Comparison of ENCODE assay signal across 14 cellular contexts in genomic region chr3:184322731-184323487, GRCh38. TPM values are rescaled to one million over a fixed set of nuclear protein-coding genes. Genes with fewer than 3 reads are reported as not detected.
DNase-seq lines count a peak whose midpoint lies in the region; ATAC-seq, FAIRE-seq and TF ChIP-seq lines count a peak whose summit lies in the region.
"Had no signal": no experiment of that assay in that cellular context is flagged by ENCODE, and none has a peak within 500 bp of the region (broad histone marks: within the 10 kb centered on the region; RNA-seq: fewer than 3 reads in every experiment).

No MANE protein-coding gene starts in this region.

- H3K27me3 ChIP-seq in right lobe of liver: no peaks in the 10 kb centered on the region
- H3K27me3 ChIP-seq: BLaER1 treated with 17β-estradiol and CSF1 and Interleukin-3, amounts not matched to agents 10 nM and 100 nM; neural progenitor cell had no signal

- H3K4me3 Mint-ChIP-seq in activated T-helper 17 cell treated with anti-CD3 and anti-CD28 coated beads, Interleukin-2, amount 50 U/mL, for 72 hours: no peak overlapping the region
- H3K4me3 Mint-ChIP-seq: neural progenitor cell had no signal

- no peak for TF ChIP-seq POLR2A in right lobe of liver (IDR thresholded peaks at IDR 0.05)

- no peak for TF ChIP-seq CTCF in GM13976 (IDR thresholded peaks at IDR 0.05; ENCODE audit: borderline replicate concordance, control extremely low read depth, extremely low read depth, insufficient read depth, missing control alignments)
- TF ChIP-seq CTCF in right lobe of liver (IDR thresholded peaks at IDR 0.05): peak in 1 of 4 donors; percentile 6

- no peaks in the 10 kb centered on the region for H3K9me3 ChIP-seq in right lobe of liver
- H3K9me3 ChIP-seq: BLaER1 treated with 17β-estradiol and CSF1 and Interleukin-3, amounts not matched to agents 10 nM and 100 nM; HAP-1; MG63 had no signal

- H3K36me3 ChIP-seq in right lobe of liver: peaks cover 47 to 85% (median 71%) of the 10 kb centered on the region in 4 donors
- H3K36me3 ChIP-seq: neural progenitor cell had no signal

- ATAC-seq in activated T-helper 17 cell treated with anti-CD3 and anti-CD28 coated beads, Interleukin-2, amount 50 U/mL, for 72 hours (replicated peaks): no peak
- peak; percentile 11 to 73 (median 36) for ATAC-seq in right lobe of liver
- no peak for ATAC-seq in HG03442 (IDR thresholded peaks at IDR 0.05; ENCODE audit: unreplicated experiment)
- ATAC-seq in GM21529 (IDR thresholded peaks at IDR 0.05; ENCODE audit: unreplicated experiment): no peak

- peaks cover 99% of the 10 kb centered on the region for H3K36me3 Mint-ChIP-seq in activated T-helper 17 cell treated with anti-CD3 and anti-CD28 coated beads, Interleukin-2, amount 50 U/mL, for 72 hours (ENCODE audit: low read depth)

- peak; percentile 30 for DNase-seq in GM13976 (ENCODE audit: low spot score)
- DNase-seq in right lobe of liver: peak; percentile 65 to 87 (median 71)
- DNase-seq in RCC 7860 (ENCODE audit: low spot score): no peak
- DNase-seq: amygdala; islet precursor cell; MG63; NCI-H446 treated with DMSO at 0.1 percent for 48 hours; stimulated activated CD4-positive, alpha-beta T cell treated with anti-CD3 and anti-CD28 coated beads, Interleukin-2, amount 100 ng/mL, for 48 hours had no signal

- peak overlapping the region in 2 of 3 donors; percentile 8 to 83 for H3K27ac ChIP-seq in right lobe of liver
- H3K27ac ChIP-seq: BLaER1 treated with 17β-estradiol and CSF1 and Interleukin-3, amounts not matched to agents 10 nM and 100 nM; neural progenitor cell had no signal

- no peak for FAIRE-seq in RCC 7860 (lab: Jason Lieb, UNC)

- H3K4me1 ChIP-seq in right lobe of liver: peaks cover 2 to 49% (median 19%) of the 10 kb centered on the region in 4 donors
- H3K4me1 ChIP-seq: HAP-1, neural progenitor cell had no signal

- in situ Hi-C loops in GM13976 (cut with MboI; ENCODE audit: low sequenced_read_pairs, unreplicated experiment): no loop called here

- peaks cover 31% of the 10 kb centered on the region for H3K4me1 Mint-ChIP-seq in activated T-helper 17 cell treated with anti-CD3 and anti-CD28 coated beads, Interleukin-2, amount 50 U/mL, for 72 hours

- no peaks in the 10 kb centered on the region for H3K9me3 Mint-ChIP-seq in activated T-helper 17 cell treated with anti-CD3 and anti-CD28 coated beads, Interleukin-2, amount 50 U/mL, for 72 hours
- H3K9me3 Mint-ChIP-seq: neural progenitor cell had no signal

- H3K4me3 ChIP-seq in right lobe of liver: no peak overlapping the region
- H3K4me3 ChIP-seq: BLaER1 treated with 17β-estradiol and CSF1 and Interleukin-3, amounts not matched to agents 10 nM and 100 nM; HAP-1; MG63; neural progenitor cell had no signal

- H3K27ac Mint-ChIP-seq in activated T-helper 17 cell treated with anti-CD3 and anti-CD28 coated beads, Interleukin-2, amount 50 U/mL, for 72 hours: peak overlapping the region; percentile 75
- H3K27ac Mint-ChIP-seq: neural progenitor cell had no signal

- no peaks in the 10 kb centered on the region for H3K27me3 Mint-ChIP-seq in activated T-helper 17 cell treated with anti-CD3 and anti-CD28 coated beads, Interleukin-2, amount 50 U/mL, for 72 hours

- 56% methylated on average over 13 of the region's 20 CpGs for WGBS in right lobe of liver (ENCODE audit: insufficient coverage, low coverage, low lambda C conversion rate, missing lambda C conversion rate)

- intact Hi-C loops in right lobe of liver (cut with DNase I): no loop called here

RNA-seq across cellular contexts. Expression of gene EIF4G1, which starts 8.5 kb away (rescaled TPM):
- 100 to 1,000 TPM; 242 to 551 TPM for total RNA-seq in activated T-helper 17 cell treated with anti-CD3 and anti-CD28 coated beads, Interleukin-2, amount 50 U/mL, for 72 hours
- 100 to 1,000 TPM; 262 to 368 (median 291) TPM for total RNA-seq in right lobe of liver

RNA-seq across cellular contexts. Expression of gene FAM131A, which starts 14.5 kb away (rescaled TPM):
- 1 to 10 TPM; 2.5 to 6.7 TPM for total RNA-seq in activated T-helper 17 cell treated with anti-CD3 and anti-CD28 coated beads, Interleukin-2, amount 50 U/mL, for 72 hours
- total RNA-seq in right lobe of liver: 1 to 10 TPM; 2.4 to 6.5 (median 3.1) TPM

RNA-seq across cellular contexts. Expression of gene PSMD2, which starts 23.9 kb away (rescaled TPM):
- 100 to 1,000 TPM; 143 to 311 TPM for total RNA-seq in activated T-helper 17 cell treated with anti-CD3 and anti-CD28 coated beads, Interleukin-2, amount 50 U/mL, for 72 hours
- total RNA-seq in right lobe of liver: 100 to 1,000 TPM in 3 of 6 experiments, 10 to 100 TPM in 3; 85.5 to 153 (median 103) TPM

RNA-seq across cellular contexts. Expression of gene CLCN2, which starts 38.5 kb away (rescaled TPM):
- 10 to 100 TPM in 1 of 2 donors, 1 to 10 TPM in 1; 9.5 to 13.7 TPM for total RNA-seq in activated T-helper 17 cell treated with anti-CD3 and anti-CD28 coated beads, Interleukin-2, amount 50 U/mL, for 72 hours
- total RNA-seq in right lobe of liver: 1 to 10 TPM; 1.8 to 2.9 (median 2.5) TPM

RNA-seq across cellular contexts. Expression of gene POLR2H, which starts 38.6 kb away (rescaled TPM):
- 100 to 1,000 TPM; 156 to 183 TPM for total RNA-seq in activated T-helper 17 cell treated with anti-CD3 and anti-CD28 coated beads, Interleukin-2, amount 50 U/mL, for 72 hours
- 10 to 100 TPM; 27.4 to 65.7 (median 35.3) TPM for total RNA-seq in right lobe of liver

Comparison
In these comparisons a context has a peak if more than half of its experiments do, and no peak if none do; other contexts are left out.
1. ATAC-seq: peak in right lobe of liver (4 of 4); none in activated T-helper 17 cell treated with anti-CD3 and anti-CD28 coated beads, Interleukin-2, amount 50 U/mL, for 72 hours (single experiment), HG03442 (single experiment) and GM21529 (single experiment).